ENCODE assay signal across 29 cellular contexts in genomic region chr5:10676224-10676623, GRCh38.
A peak's percentile ranks its signal among the peaks of the same experiment; 100 is the strongest.
DNase-seq lines count a peak whose midpoint lies in the region; ATAC-seq lines count a peak whose summit lies in the region.
"Had no signal": no experiment of that assay in that cellular context is flagged by ENCODE, and none has a peak within 500 bp of the region (broad histone marks: within the 10 kb centered on the region; RNA-seq: fewer than 3 reads in every experiment).

No MANE protein-coding gene starts in this region.

- no peaks in the 10 kb centered on the region for H3K27me3 Mint-ChIP-seq in activated T-cell treated with anti-CD3 and anti-CD28 coated beads, Interleukin-2, amount 50 U/mL, for 24 hours
- H3K27me3 Mint-ChIP-seq in activated T-cell treated with anti-CD3 and anti-CD28 coated beads, Interleukin-2, amount 50 U/mL, for 72 hours (ENCODE audit: low read depth): no peaks in the 10 kb centered on the region
- H3K27me3 Mint-ChIP-seq in T-helper 17 cell: no peaks in the 10 kb centered on the region
- no peaks in the 10 kb centered on the region for H3K27me3 Mint-ChIP-seq in stimulated activated naive B cell treated with anti-CD40 and anti-IgM and Interleukin-4, amounts not matched to agents 10 μg/mL and 1 μg/mL and 100 μg/mL, for 72 hours
- H3K27me3 Mint-ChIP-seq: CD4-positive, alpha-beta memory T cell; central memory CD8-positive, alpha-beta T cell; memory B cell; stimulated activated naive CD8-positive, alpha-beta T cell treated with anti-CD3 and anti-CD28 coated beads, Interleukin-15, amount 100 ng/mL, for 72 hours had no signal

- no peak for ATAC-seq in activated T-cell treated with anti-CD3 and anti-CD28 coated beads, Interleukin-2, amount 50 U/mL, for 72 hours (replicated peaks in 1 of 2)
- ATAC-seq in T-helper 17 cell: no peak
- ATAC-seq in stimulated activated naive B cell treated with anti-CD40 and anti-IgM and Interleukin-4, amounts not matched to agents 10 μg/mL and 1 μg/mL and 100 μg/mL, for 72 hours (replicated peaks): no peak
- ATAC-seq: activated CD4-positive, alpha-beta T cell treated with anti-CD3 and anti-CD28 coated beads for 36 hours; activated naive CD8-positive, alpha-beta T cell treated with anti-CD3 and anti-CD28 coated beads, Interleukin-2, amount 50 U/mL, for 24 hours; left lobe of liver; psoas muscle; stimulated activated naive CD8-positive, alpha-beta T cell treated with anti-CD3 and anti-CD28 coated beads, Interleukin-15, amount 100 ng/mL, for 72 hours had no signal

- peaks cover 44% of the 10 kb centered on the region for H3K36me3 Mint-ChIP-seq in activated T-cell treated with anti-CD3 and anti-CD28 coated beads, Interleukin-2, amount 50 U/mL, for 24 hours (ENCODE audit: low read depth)
- peaks cover 0 to 11% of the 10 kb centered on the region in 2 donors for H3K36me3 Mint-ChIP-seq in activated T-cell treated with anti-CD3 and anti-CD28 coated beads, Interleukin-2, amount 50 U/mL, for 72 hours (ENCODE audit: insufficient read depth in 2 of 2)
- H3K36me3 Mint-ChIP-seq in T-helper 17 cell (ENCODE audit: low read depth): peaks cover 3% of the 10 kb centered on the region
- H3K36me3 Mint-ChIP-seq in stimulated activated naive B cell treated with anti-CD40 and anti-IgM and Interleukin-4, amounts not matched to agents 10 μg/mL and 1 μg/mL and 100 μg/mL, for 72 hours: peaks cover 25 to 45% of the 10 kb centered on the region in 2 donors

- no peaks in the 10 kb centered on the region for H3K9me3 ChIP-seq in T-helper 17 cell (ENCODE audit: control insufficient read depth, low read length, poor library complexity, severe bottlenecking)
- H3K9me3 ChIP-seq: esophagus squamous epithelium, psoas muscle, thyroid gland had no signal

- H3K9me3 Mint-ChIP-seq in activated T-cell treated with anti-CD3 and anti-CD28 coated beads, Interleukin-2, amount 50 U/mL, for 24 hours: peaks cover 11% of the 10 kb centered on the region
- H3K9me3 Mint-ChIP-seq in activated T-cell treated with anti-CD3 and anti-CD28 coated beads, Interleukin-2, amount 50 U/mL, for 72 hours: peaks cover 2% of the 10 kb centered on the region in 2 donors
- peaks cover 2 to 7% of the 10 kb centered on the region in 2 donors for H3K9me3 Mint-ChIP-seq in stimulated activated naive B cell treated with anti-CD40 and anti-IgM and Interleukin-4, amounts not matched to agents 10 μg/mL and 1 μg/mL and 100 μg/mL, for 72 hours
- H3K9me3 Mint-ChIP-seq: memory B cell had no signal

- no peak overlapping the region for H3K27ac Mint-ChIP-seq in activated T-cell treated with anti-CD3 and anti-CD28 coated beads, Interleukin-2, amount 50 U/mL, for 24 hours
- no peak overlapping the region for H3K27ac Mint-ChIP-seq in activated T-cell treated with anti-CD3 and anti-CD28 coated beads, Interleukin-2, amount 50 U/mL, for 72 hours
- H3K27ac Mint-ChIP-seq in T-helper 17 cell: peak overlapping the region; percentile 0
- peak overlapping the region; percentile 44 for H3K27ac Mint-ChIP-seq in stimulated activated naive B cell treated with anti-CD40 and anti-IgM and Interleukin-4, amounts not matched to agents 10 μg/mL and 1 μg/mL and 100 μg/mL, for 72 hours
- H3K27ac Mint-ChIP-seq: activated CD4-positive, alpha-beta T cell treated with anti-CD3 and anti-CD28 coated beads for 36 hours; activated naive CD8-positive, alpha-beta T cell treated with anti-CD3 and anti-CD28 coated beads, Interleukin-2, amount 50 U/mL, for 24 hours; CD4-positive, alpha-beta memory T cell; dendritic cell treated with granulocyte-macrophage colony-stimulating factor and Interleukin-4, amounts not matched to agents 40 ng/mL and 50 ng/mL, for 4 days; memory B cell; stimulated activated naive CD8-positive, alpha-beta T cell treated with anti-CD3 and anti-CD28 coated beads, Interleukin-15, amount 100 ng/mL, for 72 hours had no signal

- peak; percentile 19 for DNase-seq in activated T-cell treated with anti-CD3 and anti-CD28 coated beads, Interleukin-2, amount 50 U/mL, for 24 hours
- DNase-seq in activated T-cell treated with anti-CD3 and anti-CD28 coated beads, Interleukin-2, amount 50 U/mL, for 72 hours: no peak
- DNase-seq in NCI-H1694 treated with DMSO at 0.1 percent for 48 hours (lab: John Stamatoyannopoulos, UW): peak; percentile 65
- DNase-seq in T-helper 17 cell: no peak
- DNase-seq in stimulated activated naive B cell treated with anti-CD40 and anti-IgM and Interleukin-4, amounts not matched to agents 10 μg/mL and 1 μg/mL and 100 μg/mL, for 72 hours: no peak
- no peak for DNase-seq in stimulated activated CD4-positive, alpha-beta T cell treated with anti-CD3 and anti-CD28 coated beads, Interleukin-2, amount 100 ng/mL, for 24 hours
- no peak for DNase-seq in GM19238 (ENCODE audit: insufficient read length, low spot score)
- DNase-seq in NCI-H1048 (lab: John Stamatoyannopoulos, UW): no peak
- DNase-seq: activated CD4-positive, alpha-beta T cell treated with anti-CD3 and anti-CD28 coated beads for 36 hours; activated gamma-delta T cell; activated naive CD8-positive, alpha-beta T cell treated with anti-CD3 and anti-CD28 coated beads, Interleukin-2, amount 50 U/mL, for 24 hours; AML-193; CD4-positive, alpha-beta memory T cell; esophagus squamous epithelium; HCEC 1CT; KG1; MM.1S; NCI-H1436 treated with DMSO at 0.1 percent for 48 hours; NCI-H526; nucleus accumbens; psoas muscle; stimulated activated CD4-positive, alpha-beta T cell treated with anti-CD3 and anti-CD28 coated beads, Interleukin-15, amount 100 ng/mL, for 24 hours; stimulated activated naive CD8-positive, alpha-beta T cell treated with anti-CD3 and anti-CD28 coated beads, Interleukin-15, amount 100 ng/mL, for 72 hours; T-helper 2 cell; thyroid gland had no signal

- H3K4me3 Mint-ChIP-seq in activated T-cell treated with anti-CD3 and anti-CD28 coated beads, Interleukin-2, amount 50 U/mL, for 24 hours: no peak overlapping the region
- no peak overlapping the region for H3K4me3 Mint-ChIP-seq in activated T-cell treated with anti-CD3 and anti-CD28 coated beads, Interleukin-2, amount 50 U/mL, for 72 hours
- H3K4me3 Mint-ChIP-seq in T-helper 17 cell: no peak overlapping the region
- no peak overlapping the region for H3K4me3 Mint-ChIP-seq in stimulated activated naive B cell treated with anti-CD40 and anti-IgM and Interleukin-4, amounts not matched to agents 10 μg/mL and 1 μg/mL and 100 μg/mL, for 72 hours
- H3K4me3 Mint-ChIP-seq: activated CD4-positive, alpha-beta T cell treated with anti-CD3 and anti-CD28 coated beads for 36 hours; activated naive CD8-positive, alpha-beta T cell treated with anti-CD3 and anti-CD28 coated beads, Interleukin-2, amount 50 U/mL, for 24 hours; CD4-positive, alpha-beta memory T cell; central memory CD8-positive, alpha-beta T cell; dendritic cell treated with granulocyte-macrophage colony-stimulating factor and Interleukin-4, amounts not matched to agents 40 ng/mL and 50 ng/mL, for 4 days; memory B cell; stimulated activated naive CD8-positive, alpha-beta T cell treated with anti-CD3 and anti-CD28 coated beads, Interleukin-15, amount 100 ng/mL, for 72 hours had no signal

- no peaks in the 10 kb centered on the region for H3K4me1 Mint-ChIP-seq in activated T-cell treated with anti-CD3 and anti-CD28 coated beads, Interleukin-2, amount 50 U/mL, for 24 hours (ENCODE audit: low read depth)
- H3K4me1 Mint-ChIP-seq in activated T-cell treated with anti-CD3 and anti-CD28 coated beads, Interleukin-2, amount 50 U/mL, for 72 hours (ENCODE audit: low read depth): no peaks in the 10 kb centered on the region
- no peaks in the 10 kb centered on the region for H3K4me1 Mint-ChIP-seq in T-helper 17 cell
- no peaks in the 10 kb centered on the region for H3K4me1 Mint-ChIP-seq in stimulated activated naive B cell treated with anti-CD40 and anti-IgM and Interleukin-4, amounts not matched to agents 10 μg/mL and 1 μg/mL and 100 μg/mL, for 72 hours
- H3K4me1 Mint-ChIP-seq: activated CD4-positive, alpha-beta T cell treated with anti-CD3 and anti-CD28 coated beads for 36 hours; activated naive CD8-positive, alpha-beta T cell treated with anti-CD3 and anti-CD28 coated beads, Interleukin-2, amount 50 U/mL, for 24 hours; central memory CD8-positive, alpha-beta T cell; memory B cell; stimulated activated naive CD8-positive, alpha-beta T cell treated with anti-CD3 and anti-CD28 coated beads, Interleukin-15, amount 100 ng/mL, for 72 hours had no signal

Comparison
In these comparisons a context has a peak if more than half of its experiments do, and no peak if none do; other contexts are left out.
1. DNase-seq: peak in activated T-cell treated with anti-CD3 and anti-CD28 coated beads, Interleukin-2, amount 50 U/mL, for 24 hours (single experiment) and NCI-H1694 treated with DMSO at 0.1 percent for 48 hours (single experiment); none in activated T-cell treated with anti-CD3 and anti-CD28 coated beads, Interleukin-2, amount 50 U/mL, for 72 hours (0 of 2), T-helper 17 cell (0 of 3), stimulated activated naive B cell treated with anti-CD40 and anti-IgM and Interleukin-4, amounts not matched to agents 10 μg/mL and 1 μg/mL and 100 μg/mL, for 72 hours (single experiment), stimulated activated CD4-positive, alpha-beta T cell treated with anti-CD3 and anti-CD28 coated beads, Interleukin-2, amount 100 ng/mL, for 24 hours (0 of 2), GM19238 (single experiment) and NCI-H1048 (single experiment).
2. H3K27ac Mint-ChIP-seq: peak in T-helper 17 cell (single experiment) and stimulated activated naive B cell treated with anti-CD40 and anti-IgM and Interleukin-4, amounts not matched to agents 10 μg/mL and 1 μg/mL and 100 μg/mL, for 72 hours (single experiment); none in activated T-cell treated with anti-CD3 and anti-CD28 coated beads, Interleukin-2, amount 50 U/mL, for 24 hours (single experiment) and activated T-cell treated with anti-CD3 and anti-CD28 coated beads, Interleukin-2, amount 50 U/mL, for 72 hours (single experiment).